Comparison of ENCODE assay signal across 1 cellular context in the genomic region with DNA sequence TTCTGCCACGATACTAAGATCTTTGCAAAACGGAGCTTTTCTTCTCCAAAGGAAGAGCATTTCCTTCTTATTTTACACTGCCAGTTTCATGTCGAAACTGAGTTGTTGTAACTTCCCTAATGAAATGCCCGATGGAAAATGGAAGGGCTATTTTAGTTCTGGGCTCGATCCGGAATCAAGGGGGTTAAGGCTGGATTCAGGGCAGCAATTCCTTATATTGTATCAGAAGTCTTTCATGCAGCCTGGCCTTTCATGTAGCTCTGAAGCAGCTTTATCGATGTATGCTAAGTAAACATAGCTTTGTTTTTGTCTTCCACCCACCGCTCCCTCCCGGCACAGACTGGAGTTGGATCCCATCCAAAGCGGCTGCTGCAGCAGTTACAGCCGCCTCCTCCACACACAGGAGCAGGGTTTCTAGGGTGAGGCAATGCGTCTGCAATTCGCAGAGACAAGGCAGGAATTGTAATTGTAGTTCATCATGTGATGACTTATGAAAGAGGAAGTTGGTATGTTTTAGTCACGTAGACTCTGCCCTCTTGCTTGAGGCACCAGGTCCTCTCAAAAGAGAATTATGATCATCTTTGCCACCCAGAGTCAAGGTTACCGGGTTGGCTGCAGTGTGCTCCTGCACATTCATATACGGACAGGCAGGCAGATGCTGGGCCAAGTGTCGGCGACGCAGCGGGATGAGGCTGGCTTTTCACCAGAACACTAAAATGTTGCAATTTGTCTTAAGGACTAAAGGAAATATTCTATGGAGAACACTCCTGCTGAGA.
TF ChIP-seq lines count a peak whose summit lies in the region.

No MANE protein-coding gene starts in this region.

TF ChIP-seq in K562, 482 proteins besides CTCF, POLR2A, EP300 and RAD21 (continued from another document and continues in another):
- TF ChIP-seq ID3 (CRISPR knock-in tag; IDR thresholded peaks at IDR 0.05) (no peak), ID3 (tag; IDR thresholded peaks at IDR 0.05) (no peak; the same call in 1 of the 2 replicates), CEBPB (tag; IDR thresholded peaks at IDR 0.05) (peak; percentile 99), ARID1B (IDR thresholded peaks at IDR 0.05) (peak; percentile 91), ZBTB8A (IDR thresholded peaks at IDR 0.05; ENCODE audit: partially characterized antibody) (no peak), STAG1 (CRISPR knock-in tag; IDR thresholded peaks at IDR 0.05; ENCODE audit: borderline replicate concordance) (no peak), GATAD2B (IDR thresholded peaks at IDR 0.05; ENCODE audit: borderline replicate concordance) (0 out of 2 replicates have a peak, but pooled peaks have one; percentile 28), MAFF (IDR thresholded peaks at IDR 0.05; ENCODE audit: low read length) (0 out of 2 replicates have a peak, but pooled peaks have one; percentile 27), EHMT2 (IDR thresholded peaks at IDR 0.05) (peak; percentile 11; the same call in 1 of the 2 replicates), ETS2 (tag; IDR thresholded peaks at IDR 0.05; ENCODE audit: borderline replicate concordance, poor library complexity, severe bottlenecking) (no peak), ASH1L (IDR thresholded peaks at IDR 0.05; ENCODE audit: borderline replicate concordance, low read depth, partially characterized antibody) (no peak), ZBTB2 (IDR thresholded peaks at IDR 0.05) (0 out of 2 replicates have a peak, but pooled peaks have one; percentile 18), TCF3 (CRISPR knock-in tag; IDR thresholded peaks at IDR 0.05) (peak; percentile 82), PTBP1 (IDR thresholded peaks at IDR 0.05; ENCODE audit: low read depth, low read length) (no peak), NR1H2 (CRISPR knock-in tag; IDR thresholded peaks at IDR 0.05) (no peak), ZNF707 (CRISPR knock-in tag; conservative IDR thresholded peaks at IDR 0.05) (no peak), CGGBP1 (CRISPR knock-in tag; IDR thresholded peaks at IDR 0.05) (no peak), ZNF586 (CRISPR knock-in tag; conservative IDR thresholded peaks at IDR 0.05) (peak; percentile 96), ZNF146 (CRISPR knock-in tag; IDR thresholded peaks at IDR 0.05; ENCODE audit: unreplicated experiment) (no peak), HIVEP1 (CRISPR knock-in tag; IDR thresholded peaks at IDR 0.05) (no peak), XRCC3 (IDR thresholded peaks at IDR 0.05) (no peak), ZBTB33 (CRISPR knock-in tag; IDR thresholded peaks at IDR 0.05) (peak; percentile 74; the same call in 1 of the 2 replicates), PCBP1 (IDR thresholded peaks at IDR 0.05; ENCODE audit: low read depth, low read length, poor library complexity, severe bottlenecking) (no peak), MTF1 (CRISPR knock-in tag; IDR thresholded peaks at IDR 0.05; ENCODE audit: borderline replicate concordance) (no peak), TAL1 (IDR thresholded peaks at IDR 0.05) (peak; percentile 71), NR2F6 (CRISPR knock-in tag; IDR thresholded peaks at IDR 0.05) (no peak), CUX1 (CRISPR knock-in tag; IDR thresholded peaks at IDR 0.05) (peak; percentile 1; the same call in 1 of the 2 replicates)
- TF ChIP-seq, protein P1, sequence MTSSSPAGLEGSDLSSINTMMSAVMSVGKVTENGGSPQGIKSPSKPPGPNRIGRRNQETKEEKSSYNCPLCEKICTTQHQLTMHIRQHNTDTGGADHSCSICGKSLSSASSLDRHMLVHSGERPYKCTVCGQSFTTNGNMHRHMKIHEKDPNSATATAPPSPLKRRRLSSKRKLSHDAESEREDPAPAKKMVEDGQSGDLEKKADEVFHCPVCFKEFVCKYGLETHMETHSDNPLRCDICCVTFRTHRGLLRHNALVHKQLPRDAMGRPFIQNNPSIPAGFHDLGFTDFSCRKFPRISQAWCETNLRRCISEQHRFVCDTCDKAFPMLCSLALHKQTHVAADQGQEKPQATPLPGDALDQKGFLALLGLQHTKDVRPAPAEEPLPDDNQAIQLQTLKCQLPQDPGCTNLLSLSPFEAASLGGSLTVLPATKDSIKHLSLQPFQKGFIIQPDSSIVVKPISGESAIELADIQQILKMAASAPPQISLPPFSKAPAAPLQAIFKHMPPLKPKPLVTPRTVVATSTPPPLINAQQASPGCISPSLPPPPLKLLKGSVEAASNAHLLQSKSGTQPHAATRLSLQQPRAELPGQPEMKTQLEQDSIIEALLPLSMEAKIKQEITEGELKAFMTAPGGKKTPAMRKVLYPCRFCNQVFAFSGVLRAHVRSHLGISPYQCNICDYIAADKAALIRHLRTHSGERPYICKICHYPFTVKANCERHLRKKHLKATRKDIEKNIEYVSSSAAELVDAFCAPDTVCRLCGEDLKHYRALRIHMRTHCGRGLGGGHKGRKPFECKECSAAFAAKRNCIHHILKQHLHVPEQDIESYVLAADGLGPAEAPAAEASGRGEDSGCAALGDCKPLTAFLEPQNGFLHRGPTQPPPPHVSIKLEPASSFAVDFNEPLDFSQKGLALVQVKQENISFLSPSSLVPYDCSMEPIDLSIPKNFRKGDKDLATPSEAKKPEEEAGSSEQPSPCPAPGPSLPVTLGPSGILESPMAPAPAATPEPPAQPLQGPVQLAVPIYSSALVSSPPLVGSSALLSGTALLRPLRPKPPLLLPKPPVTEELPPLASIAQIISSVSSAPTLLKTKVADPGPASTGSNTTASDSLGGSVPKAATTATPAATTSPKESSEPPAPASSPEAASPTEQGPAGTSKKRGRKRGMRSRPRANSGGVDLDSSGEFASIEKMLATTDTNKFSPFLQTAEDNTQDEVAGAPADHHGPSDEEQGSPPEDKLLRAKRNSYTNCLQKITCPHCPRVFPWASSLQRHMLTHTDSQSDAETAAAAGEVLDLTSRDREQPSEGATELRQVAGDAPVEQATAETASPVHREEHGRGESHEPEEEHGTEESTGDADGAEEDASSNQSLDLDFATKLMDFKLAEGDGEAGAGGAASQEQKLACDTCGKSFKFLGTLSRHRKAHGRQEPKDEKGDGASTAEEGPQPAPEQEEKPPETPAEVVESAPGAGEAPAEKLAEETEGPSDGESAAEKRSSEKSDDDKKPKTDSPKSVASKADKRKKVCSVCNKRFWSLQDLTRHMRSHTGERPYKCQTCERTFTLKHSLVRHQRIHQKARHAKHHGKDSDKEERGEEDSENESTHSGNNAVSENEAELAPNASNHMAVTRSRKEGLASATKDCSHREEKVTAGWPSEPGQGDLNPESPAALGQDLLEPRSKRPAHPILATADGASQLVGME (CRISPR knock-in tag; IDR thresholded peaks at IDR 0.05), result 0 out of 2 replicates have a peak, but pooled peaks have one; percentile 47
- TF ChIP-seq, protein P2, sequence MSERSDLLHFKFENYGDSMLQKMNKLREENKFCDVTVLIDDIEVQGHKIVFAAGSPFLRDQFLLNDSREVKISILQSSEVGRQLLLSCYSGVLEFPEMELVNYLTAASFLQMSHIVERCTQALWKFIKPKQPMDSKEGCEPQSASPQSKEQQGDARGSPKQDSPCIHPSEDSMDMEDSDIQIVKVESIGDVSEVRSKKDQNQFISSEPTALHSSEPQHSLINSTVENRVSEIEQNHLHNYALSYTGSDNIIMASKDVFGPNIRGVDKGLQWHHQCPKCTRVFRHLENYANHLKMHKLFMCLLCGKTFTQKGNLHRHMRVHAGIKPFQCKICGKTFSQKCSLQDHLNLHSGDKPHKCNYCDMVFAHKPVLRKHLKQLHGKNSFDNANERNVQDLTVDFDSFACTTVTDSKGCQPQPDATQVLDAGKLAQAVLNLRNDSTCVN (CRISPR knock-in tag; IDR thresholded peaks at IDR 0.05), result no peak
- TF ChIP-seq, protein P3, sequence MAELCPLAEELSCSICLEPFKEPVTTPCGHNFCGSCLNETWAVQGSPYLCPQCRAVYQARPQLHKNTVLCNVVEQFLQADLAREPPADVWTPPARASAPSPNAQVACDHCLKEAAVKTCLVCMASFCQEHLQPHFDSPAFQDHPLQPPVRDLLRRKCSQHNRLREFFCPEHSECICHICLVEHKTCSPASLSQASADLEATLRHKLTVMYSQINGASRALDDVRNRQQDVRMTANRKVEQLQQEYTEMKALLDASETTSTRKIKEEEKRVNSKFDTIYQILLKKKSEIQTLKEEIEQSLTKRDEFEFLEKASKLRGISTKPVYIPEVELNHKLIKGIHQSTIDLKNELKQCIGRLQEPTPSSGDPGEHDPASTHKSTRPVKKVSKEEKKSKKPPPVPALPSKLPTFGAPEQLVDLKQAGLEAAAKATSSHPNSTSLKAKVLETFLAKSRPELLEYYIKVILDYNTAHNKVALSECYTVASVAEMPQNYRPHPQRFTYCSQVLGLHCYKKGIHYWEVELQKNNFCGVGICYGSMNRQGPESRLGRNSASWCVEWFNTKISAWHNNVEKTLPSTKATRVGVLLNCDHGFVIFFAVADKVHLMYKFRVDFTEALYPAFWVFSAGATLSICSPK (IDR thresholded peaks at IDR 0.05; ENCODE audit: borderline replicate concordance), result no peak
- TF ChIP-seq, protein P4, sequence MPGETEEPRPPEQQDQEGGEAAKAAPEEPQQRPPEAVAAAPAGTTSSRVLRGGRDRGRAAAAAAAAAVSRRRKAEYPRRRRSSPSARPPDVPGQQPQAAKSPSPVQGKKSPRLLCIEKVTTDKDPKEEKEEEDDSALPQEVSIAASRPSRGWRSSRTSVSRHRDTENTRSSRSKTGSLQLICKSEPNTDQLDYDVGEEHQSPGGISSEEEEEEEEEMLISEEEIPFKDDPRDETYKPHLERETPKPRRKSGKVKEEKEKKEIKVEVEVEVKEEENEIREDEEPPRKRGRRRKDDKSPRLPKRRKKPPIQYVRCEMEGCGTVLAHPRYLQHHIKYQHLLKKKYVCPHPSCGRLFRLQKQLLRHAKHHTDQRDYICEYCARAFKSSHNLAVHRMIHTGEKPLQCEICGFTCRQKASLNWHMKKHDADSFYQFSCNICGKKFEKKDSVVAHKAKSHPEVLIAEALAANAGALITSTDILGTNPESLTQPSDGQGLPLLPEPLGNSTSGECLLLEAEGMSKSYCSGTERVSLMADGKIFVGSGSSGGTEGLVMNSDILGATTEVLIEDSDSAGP (CRISPR knock-in tag; IDR thresholded peaks at IDR 0.05), result no peak
